2 cellular contexts compared by ENCODE assay signal in the genomic region with DNA sequence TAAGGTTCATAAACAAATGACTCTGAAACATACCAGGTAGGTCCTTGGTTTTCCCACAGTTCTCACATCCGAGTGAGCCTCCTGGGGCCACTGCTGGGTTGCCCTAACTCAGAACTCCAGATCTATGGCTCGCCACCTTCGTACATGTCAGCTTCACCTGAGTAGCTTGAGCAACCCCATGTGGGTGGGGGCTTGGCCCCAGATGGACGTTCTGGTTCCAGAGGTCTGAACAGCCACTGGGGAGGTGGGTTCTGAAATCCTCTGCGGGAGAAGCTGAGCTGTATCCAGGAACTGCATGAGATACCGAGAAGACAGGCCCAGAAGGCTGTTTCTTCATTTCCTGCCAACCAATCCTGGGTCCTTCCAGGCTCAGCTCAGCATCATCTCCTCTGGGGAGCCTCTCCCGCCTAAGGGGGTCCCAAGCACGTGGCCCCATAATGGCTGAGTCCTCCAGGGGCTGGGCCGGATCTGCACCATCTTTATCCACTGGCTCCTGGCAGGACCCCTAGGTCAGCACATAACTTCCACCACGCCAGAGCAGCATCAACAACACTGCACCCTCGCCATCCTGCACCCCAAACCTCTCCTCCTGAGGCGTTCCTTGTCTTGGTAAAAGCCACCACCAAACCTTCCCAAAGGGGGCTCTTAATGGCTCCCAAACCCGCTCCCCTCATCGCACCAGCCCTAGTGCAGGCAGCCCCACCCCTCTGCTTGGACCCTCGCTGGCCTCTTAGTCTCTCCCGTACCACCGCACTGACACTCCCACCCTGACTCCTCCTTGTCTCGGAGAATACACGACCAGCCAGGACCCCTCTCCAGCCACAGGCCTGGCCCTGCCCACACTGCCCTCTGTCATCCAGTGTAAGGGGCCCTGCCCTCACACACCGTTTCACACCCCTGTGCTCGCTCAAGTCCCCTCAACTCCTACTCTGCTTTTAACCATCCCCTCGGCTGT.
A peak's percentile ranks its signal among the peaks of the same experiment; 100 is the strongest.
TF ChIP-seq lines count a peak whose summit lies in the region.

No MANE protein-coding gene starts in this region.

TF ChIP-seq in SK-N-SH, 30 proteins besides CTCF, POLR2A, EP300 and RAD21:
- TF ChIP-seq TCF12 (IDR thresholded peaks at IDR 0.05): no peak
- TF ChIP-seq FOXJ3 (CRISPR knock-in tag; IDR thresholded peaks at IDR 0.05): 0 out of 2 replicates have a peak, but pooled peaks have one; percentile 12

TF ChIP-seq in SK-N-SH treated with all-trans-retinoic acid at 6 μM for 48 hours, 23 proteins besides CTCF, POLR2A, EP300 and RAD21:
- TF ChIP-seq, protein P1, sequence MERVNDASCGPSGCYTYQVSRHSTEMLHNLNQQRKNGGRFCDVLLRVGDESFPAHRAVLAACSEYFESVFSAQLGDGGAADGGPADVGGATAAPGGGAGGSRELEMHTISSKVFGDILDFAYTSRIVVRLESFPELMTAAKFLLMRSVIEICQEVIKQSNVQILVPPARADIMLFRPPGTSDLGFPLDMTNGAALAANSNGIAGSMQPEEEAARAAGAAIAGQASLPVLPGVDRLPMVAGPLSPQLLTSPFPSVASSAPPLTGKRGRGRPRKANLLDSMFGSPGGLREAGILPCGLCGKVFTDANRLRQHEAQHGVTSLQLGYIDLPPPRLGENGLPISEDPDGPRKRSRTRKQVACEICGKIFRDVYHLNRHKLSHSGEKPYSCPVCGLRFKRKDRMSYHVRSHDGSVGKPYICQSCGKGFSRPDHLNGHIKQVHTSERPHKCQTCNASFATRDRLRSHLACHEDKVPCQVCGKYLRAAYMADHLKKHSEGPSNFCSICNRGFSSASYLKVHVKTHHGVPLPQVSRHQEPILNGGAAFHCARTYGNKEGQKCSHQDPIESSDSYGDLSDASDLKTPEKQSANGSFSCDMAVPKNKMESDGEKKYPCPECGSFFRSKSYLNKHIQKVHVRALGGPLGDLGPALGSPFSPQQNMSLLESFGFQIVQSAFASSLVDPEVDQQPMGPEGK (CRISPR knock-in tag; IDR thresholded peaks at IDR 0.05; ENCODE audit: borderline replicate concordance): no peak
- TF ChIP-seq ESRRG (CRISPR knock-in tag; IDR thresholded peaks at IDR 0.05) (no peak), ARNTL (CRISPR knock-in tag; IDR thresholded peaks at IDR 0.05; ENCODE audit: borderline replicate concordance, low read depth) (no peak), ZNF565 (CRISPR knock-in tag; conservative IDR thresholded peaks at IDR 0.05; ENCODE audit: low read depth) (no peak), ZNF8 (CRISPR knock-in tag; IDR thresholded peaks at IDR 0.05) (no peak), ZC3H10 (CRISPR knock-in tag; IDR thresholded peaks at IDR 0.05) (no peak), CSDC2 (CRISPR knock-in tag; IDR thresholded peaks at IDR 0.05) (no peak)
- TF ChIP-seq, protein P2, sequence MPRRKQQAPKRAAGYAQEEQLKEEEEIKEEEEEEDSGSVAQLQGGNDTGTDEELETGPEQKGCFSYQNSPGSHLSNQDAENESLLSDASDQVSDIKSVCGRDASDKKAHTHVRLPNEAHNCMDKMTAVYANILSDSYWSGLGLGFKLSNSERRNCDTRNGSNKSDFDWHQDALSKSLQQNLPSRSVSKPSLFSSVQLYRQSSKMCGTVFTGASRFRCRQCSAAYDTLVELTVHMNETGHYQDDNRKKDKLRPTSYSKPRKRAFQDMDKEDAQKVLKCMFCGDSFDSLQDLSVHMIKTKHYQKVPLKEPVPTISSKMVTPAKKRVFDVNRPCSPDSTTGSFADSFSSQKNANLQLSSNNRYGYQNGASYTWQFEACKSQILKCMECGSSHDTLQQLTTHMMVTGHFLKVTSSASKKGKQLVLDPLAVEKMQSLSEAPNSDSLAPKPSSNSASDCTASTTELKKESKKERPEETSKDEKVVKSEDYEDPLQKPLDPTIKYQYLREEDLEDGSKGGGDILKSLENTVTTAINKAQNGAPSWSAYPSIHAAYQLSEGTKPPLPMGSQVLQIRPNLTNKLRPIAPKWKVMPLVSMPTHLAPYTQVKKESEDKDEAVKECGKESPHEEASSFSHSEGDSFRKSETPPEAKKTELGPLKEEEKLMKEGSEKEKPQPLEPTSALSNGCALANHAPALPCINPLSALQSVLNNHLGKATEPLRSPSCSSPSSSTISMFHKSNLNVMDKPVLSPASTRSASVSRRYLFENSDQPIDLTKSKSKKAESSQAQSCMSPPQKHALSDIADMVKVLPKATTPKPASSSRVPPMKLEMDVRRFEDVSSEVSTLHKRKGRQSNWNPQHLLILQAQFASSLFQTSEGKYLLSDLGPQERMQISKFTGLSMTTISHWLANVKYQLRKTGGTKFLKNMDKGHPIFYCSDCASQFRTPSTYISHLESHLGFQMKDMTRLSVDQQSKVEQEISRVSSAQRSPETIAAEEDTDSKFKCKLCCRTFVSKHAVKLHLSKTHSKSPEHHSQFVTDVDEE (CRISPR knock-in tag; IDR thresholded peaks at IDR 0.05): no peak
